8 cellular contexts compared by ENCODE assay signal in genomic region chr3:32947466-32948238, GRCh38. TPM values are rescaled to one million over a fixed set of nuclear protein-coding genes. Genes with fewer than 3 reads are reported as not detected.
A peak's percentile ranks its signal among the peaks of the same experiment; 100 is the strongest.
DNase-seq lines count a peak whose midpoint lies in the region; ATAC-seq and TF ChIP-seq lines count a peak whose summit lies in the region.

No MANE protein-coding gene starts in this region.

- peak overlapping the region; percentile 53 for H3K27ac Mint-ChIP-seq in activated T-helper 2 cell treated with anti-CD3 and anti-CD28 coated beads, Interferon-gamma antibody, Interleukin-2, Interleukin-4, amounts not matched to agents 10 μg/mL and 5 μg/mL and 100 μg/mL, durations not matched to agents 14 hours and 24 hours and 36 hours

- H3K9me3 ChIP-seq in RWPE2 (ENCODE audit: severe bottlenecking), result no peaks in the 10 kb centered on the region
- no peaks in the 10 kb centered on the region for H3K9me3 ChIP-seq in uterus

- ATAC-seq in GM21786 (IDR thresholded peaks at IDR 0.05; ENCODE audit: unreplicated experiment) (peak; percentile 89), RWPE2 (ENCODE audit: low read depth) (peak; percentile 70)

- H3K27me3 Mint-ChIP-seq in activated T-helper 2 cell treated with anti-CD3 and anti-CD28 coated beads, Interferon-gamma antibody, Interleukin-2, Interleukin-4, amounts not matched to agents 10 μg/mL and 5 μg/mL and 100 μg/mL, durations not matched to agents 14 hours and 24 hours and 36 hours (ENCODE audit: low read depth), result no peaks in the 10 kb centered on the region

- peaks cover 14% of the 10 kb centered on the region for H3K36me3 Mint-ChIP-seq in activated T-helper 2 cell treated with anti-CD3 and anti-CD28 coated beads, Interferon-gamma antibody, Interleukin-2, Interleukin-4, amounts not matched to agents 10 μg/mL and 5 μg/mL and 100 μg/mL, durations not matched to agents 14 hours and 24 hours and 36 hours (ENCODE audit: low read depth)

- peak; percentile 79 for DNase-seq in EL
- DNase-seq in RWPE2 (ENCODE audit: low spot score), result no peak
- DNase-seq in activated T-helper 2 cell treated with anti-CD3 and anti-CD28 coated beads, Interferon-gamma antibody, Interleukin-2, Interleukin-4, amounts not matched to agents 10 μg/mL and 5 μg/mL and 100 μg/mL, durations not matched to agents 14 hours and 24 hours and 36 hours (ENCODE audit: low spot score), result peak; percentile 83
- peak; percentile 50 for DNase-seq in globus pallidus (ENCODE audit: low spot score)
- peak; percentile 93 for DNase-seq in posterior vena cava (ENCODE audit: low spot score)
- peak; percentile 51 to 61 for DNase-seq in uterus

- H3K9me3 Mint-ChIP-seq in activated T-helper 2 cell treated with anti-CD3 and anti-CD28 coated beads, Interferon-gamma antibody, Interleukin-2, Interleukin-4, amounts not matched to agents 10 μg/mL and 5 μg/mL and 100 μg/mL, durations not matched to agents 14 hours and 24 hours and 36 hours, result no peaks in the 10 kb centered on the region

- H3K27me3 ChIP-seq in RWPE2 (ENCODE audit: insufficient read depth, poor library complexity, severe bottlenecking), result no peaks in the 10 kb centered on the region
- no peaks in the 10 kb centered on the region for H3K27me3 ChIP-seq in uterus

- TF ChIP-seq CTCF in LNCAP (IDR thresholded peaks at IDR 0.05) (peak; percentile 73), RWPE2 (IDR thresholded peaks at IDR 0.05; ENCODE audit: poor library complexity, severe bottlenecking) (peak; percentile 81), uterus (IDR thresholded peaks at IDR 0.05) (peak; percentile 31 to 72 (median 56))

- H3K36me3 ChIP-seq in RWPE2 (ENCODE audit: low read depth) (no peaks in the 10 kb centered on the region), uterus (no peaks in the 10 kb centered on the region)

- TF ChIP-seq POLR2A in uterus (IDR thresholded peaks at IDR 0.05), result no peak

- intact Hi-C loops in activated T-helper 2 cell treated with anti-CD3 and anti-CD28 coated beads, Interferon-gamma antibody, Interleukin-2, Interleukin-4, amounts not matched to agents 10 μg/mL and 5 μg/mL and 100 μg/mL, durations not matched to agents 14 hours and 24 hours and 36 hours (cut with micrococcal nuclease), result loop anchor here (1.0 to 5.0 kb wide), 5 partner anchors 13 to 425 kb away; no protein-coding TSS in a partner anchor
- intact Hi-C loops in posterior vena cava (cut with DNase I) (no loop called here), uterus (cut with DNase I; ENCODE audit: low total_unique reads) (no loop called here)

- peaks cover 40% of the 10 kb centered on the region for H3K4me1 Mint-ChIP-seq in activated T-helper 2 cell treated with anti-CD3 and anti-CD28 coated beads, Interferon-gamma antibody, Interleukin-2, Interleukin-4, amounts not matched to agents 10 μg/mL and 5 μg/mL and 100 μg/mL, durations not matched to agents 14 hours and 24 hours and 36 hours (ENCODE audit: low read depth)

- H3K4me3 ChIP-seq in RWPE2 (ENCODE audit: severe bottlenecking), result no peak overlapping the region
- no peak overlapping the region for H3K4me3 ChIP-seq in uterus

- H3K4me1 ChIP-seq in RWPE2 (ENCODE audit: insufficient read depth, poor library complexity, severe bottlenecking) (peaks cover 5% of the 10 kb centered on the region), uterus (no peaks in the 10 kb centered on the region)

- no peak overlapping the region for H3K4me3 Mint-ChIP-seq in activated T-helper 2 cell treated with anti-CD3 and anti-CD28 coated beads, Interferon-gamma antibody, Interleukin-2, Interleukin-4, amounts not matched to agents 10 μg/mL and 5 μg/mL and 100 μg/mL, durations not matched to agents 14 hours and 24 hours and 36 hours (ENCODE audit: low read depth)

- no peak overlapping the region for H3K27ac ChIP-seq in RWPE2 (ENCODE audit: poor library complexity, severe bottlenecking)
- H3K27ac ChIP-seq in uterus, result no peak overlapping the region

RNA-seq across cellular contexts. Expression of gene CCR4, which starts 3.8 kb away (rescaled TPM):
- total RNA-seq in activated T-helper 2 cell treated with anti-CD3 and anti-CD28 coated beads, Interferon-gamma antibody, Interleukin-2, Interleukin-4, amounts not matched to agents 10 μg/mL and 5 μg/mL and 100 μg/mL, durations not matched to agents 14 hours and 24 hours and 36 hours, result 237 and 241 TPM in 2 replicates
- total RNA-seq in posterior vena cava, result under 1 TPM; 0.23 to 0.33 TPM
- total RNA-seq in uterus, result under 1 TPM in 1 of 4 donors, not detected in 3; 0.35 TPM

Comparison
In these comparisons a context has a peak if more than half of its experiments do, and no peak if none do; other contexts are left out.
1. RNA of gene CCR4, which starts 3.8 kb away (total RNA-seq): 237 to 241 TPM in activated T-helper 2 cell treated with anti-CD3 and anti-CD28 coated beads, Interferon-gamma antibody, Interleukin-2, Interleukin-4, amounts not matched to agents 10 μg/mL and 5 μg/mL and 100 μg/mL, durations not matched to agents 14 hours and 24 hours and 36 hours; 0.23 to 0.33 TPM in posterior vena cava and 0.35 TPM in uterus; every median in the first group is over 100 times any median in the second.
2. Peak in every context shown above with its lines, with median percentiles within 50 percentile points of each other: CTCF ChIP-seq.